In the genomic region with DNA sequence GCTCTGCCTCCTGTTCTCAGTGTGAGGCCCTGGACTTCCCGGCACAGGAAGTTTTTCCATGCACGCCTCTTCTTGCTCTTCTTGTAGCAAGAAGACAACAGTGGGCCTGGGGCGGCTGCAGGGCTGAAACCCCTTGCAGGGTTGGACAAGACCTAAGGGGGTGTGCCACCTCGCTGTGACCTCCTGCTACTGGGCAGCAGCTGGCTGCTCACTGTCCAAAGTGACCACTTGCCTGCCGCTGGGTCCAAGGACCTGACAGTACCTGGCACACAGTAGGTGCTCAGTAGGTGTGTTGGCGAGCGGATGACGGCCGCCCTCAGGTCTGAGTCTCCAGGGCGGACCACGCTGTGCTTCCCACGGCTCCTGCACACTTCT, we compare ENCODE assay signal across 30 cellular contexts.
"Had no signal": no experiment of that assay in that cellular context is flagged by ENCODE, and none has a peak within 500 bp of the region (broad histone marks: within the 10 kb centered on the region; RNA-seq: fewer than 3 reads in every experiment).

No MANE protein-coding gene starts in this region.

- H3K4me1 ChIP-seq: adrenal gland, lower lobe of right lung, stomach, suprapubic skin, tibial nerve had no signal

- H3K36me3 ChIP-seq: adrenal gland, lower lobe of right lung, stomach, suprapubic skin, tibial nerve had no signal

- H3K27me3 ChIP-seq: adrenal gland had no signal

- H3K36me3 Mint-ChIP-seq: activated naive CD8-positive, alpha-beta T cell treated with anti-CD3 and anti-CD28 coated beads for 36 hours; brain; natural killer cell treated with Interleukin-12 subunit alpha and Interleukin-12 subunit beta and Interleukin-15 and Interleukin-18, amount 100 ng/mL, for 72 hours; stimulated activated naive B cell treated with anti-CD40 and anti-IgM and Interleukin-4, amounts not matched to agents 10 μg/mL and 1 μg/mL and 100 μg/mL, for 72 hours had no signal

- H3K4me3 Mint-ChIP-seq: activated naive CD4-positive, alpha-beta T cell treated with anti-CD3 and anti-CD28 coated beads for 36 hours; activated naive CD8-positive, alpha-beta T cell treated with anti-CD3 and anti-CD28 coated beads for 36 hours; activated T-cell treated with anti-CD3 and anti-CD28 coated beads, Interleukin-2, amount 50 U/mL, for 72 hours; brain; natural killer cell treated with Interleukin-12 subunit alpha and Interleukin-12 subunit beta and Interleukin-15 and Interleukin-18, amount 100 ng/mL, for 72 hours; stimulated activated naive B cell treated with anti-CD40 and anti-IgM and Interleukin-4, amounts not matched to agents 10 μg/mL and 1 μg/mL and 100 μg/mL, for 72 hours; T-helper 1 cell treated with Interleukin-12 subunit alpha and Interleukin-12 subunit beta and Interleukin-4 antibody, amounts not matched to agents 30 μg/mL and 1 μg/mL, for 36 hours had no signal

- FAIRE-seq: colon, endometrium, frontal cortex, keratinocyte, TTC549 had no signal

- DNase-seq: activated CD4-positive, alpha-beta T cell treated with anti-CD3 and anti-CD28 coated beads for 4 hours; activated CD4-positive, alpha-beta T cell treated with anti-CD3 and anti-CD28 coated beads, Interleukin-2, amount 50 U/mL, for 4 hours; activated naive CD4-positive, alpha-beta T cell treated with anti-CD3 and anti-CD28 coated beads for 36 hours; activated naive CD8-positive, alpha-beta T cell treated with anti-CD3 and anti-CD28 coated beads for 36 hours; activated T-cell treated with anti-CD3 and anti-CD28 coated beads for 4 hours; activated T-cell treated with anti-CD3 and anti-CD28 coated beads, Interleukin-2, amount 50 U/mL, for 72 hours; adrenal gland; central memory CD4-positive, alpha-beta T cell; effector CD8-positive, alpha-beta T cell; lower lobe of right lung; stimulated activated CD4-positive, alpha-beta T cell treated with anti-CD3 and anti-CD28 coated beads, Interleukin-15, amount 100 ng/mL, for 24 hours; stimulated activated CD4-positive, alpha-beta T cell treated with anti-CD3 and anti-CD28 coated beads, Interleukin-2, amount 100 ng/mL, for 24 hours; stimulated activated naive B cell treated with anti-CD40 and anti-IgM and Interleukin-4, amounts not matched to agents 10 μg/mL and 1 μg/mL and 100 μg/mL, for 72 hours; stomach; SW 1271; T-helper 9 cell had no signal

- H3K4me3 ChIP-seq: adrenal gland, hepatocyte, lower lobe of right lung, stomach, suprapubic skin, tibial nerve had no signal

- H2AFZ ChIP-seq: hepatocyte had no signal

- H3K27ac Mint-ChIP-seq: activated naive CD4-positive, alpha-beta T cell treated with anti-CD3 and anti-CD28 coated beads for 36 hours; activated naive CD8-positive, alpha-beta T cell treated with anti-CD3 and anti-CD28 coated beads for 36 hours; activated T-cell treated with anti-CD3 and anti-CD28 coated beads, Interleukin-2, amount 50 U/mL, for 72 hours; natural killer cell treated with Interleukin-12 subunit alpha and Interleukin-12 subunit beta and Interleukin-15 and Interleukin-18, amount 100 ng/mL, for 72 hours; progenitor cell of endocrine pancreas; stimulated activated naive B cell treated with anti-CD40 and anti-IgM and Interleukin-4, amounts not matched to agents 10 μg/mL and 1 μg/mL and 100 μg/mL, for 72 hours; T-helper 1 cell treated with Interleukin-12 subunit alpha and Interleukin-12 subunit beta and Interleukin-4 antibody, amounts not matched to agents 30 μg/mL and 1 μg/mL, for 36 hours had no signal

- H3K27ac ChIP-seq: adrenal gland, epithelial cell of prostate, hepatocyte, lower lobe of right lung, stomach, suprapubic skin, tibial nerve, VCaP had no signal

- ATAC-seq: activated T-cell treated with anti-CD3 and anti-CD28 coated beads, Interleukin-2, amount 50 U/mL, for 72 hours; lower lobe of right lung; stimulated activated naive B cell treated with anti-CD40 and anti-IgM and Interleukin-4, amounts not matched to agents 10 μg/mL and 1 μg/mL and 100 μg/mL, for 72 hours had no signal

- H3K9me3 ChIP-seq: adrenal gland, lower lobe of right lung, stomach, suprapubic skin, tibial nerve had no signal

- H3K4me2 ChIP-seq: hepatocyte had no signal

- H3K9me3 Mint-ChIP-seq: activated naive CD4-positive, alpha-beta T cell treated with anti-CD3 and anti-CD28 coated beads for 36 hours; activated naive CD8-positive, alpha-beta T cell treated with anti-CD3 and anti-CD28 coated beads for 36 hours; activated T-cell treated with anti-CD3 and anti-CD28 coated beads, Interleukin-2, amount 50 U/mL, for 72 hours; natural killer cell treated with Interleukin-12 subunit alpha and Interleukin-12 subunit beta and Interleukin-15 and Interleukin-18, amount 100 ng/mL, for 72 hours; T-helper 1 cell treated with Interleukin-12 subunit alpha and Interleukin-12 subunit beta and Interleukin-4 antibody, amounts not matched to agents 30 μg/mL and 1 μg/mL, for 36 hours had no signal
